ENCODE assay signal across 8 cellular contexts in genomic region chr16:50313596-50314483, GRCh38. TPM values are rescaled to one million over a fixed set of nuclear protein-coding genes. Genes with fewer than 3 reads are reported as not detected.
DNase-seq lines count a peak whose midpoint lies in the region; ATAC-seq and TF ChIP-seq lines count a peak whose summit lies in the region.

No MANE protein-coding gene starts in this region.

- no peak overlapping the region for H3K18ac ChIP-seq in IMR-90 (ENCODE audit: low read depth, low read length)

- no peak overlapping the region for H3K4me3 Mint-ChIP-seq in activated naive CD4-positive, alpha-beta T cell treated with anti-CD3 and anti-CD28 coated beads for 36 hours

- no peak overlapping the region for H4K5ac ChIP-seq in IMR-90 (ENCODE audit: low read depth, low read length)

- no peak overlapping the region for H3K27ac ChIP-seq in IMR-90 (ENCODE audit: insufficient read depth, low read length)

- peak overlapping the region; percentile 79 for H3K27ac Mint-ChIP-seq in activated naive CD4-positive, alpha-beta T cell treated with anti-CD3 and anti-CD28 coated beads for 36 hours

- no TSS peak for BruUV-seq in IMR-90 (replicated peaks; lab: Mats Ljungman, UMichigan)

- H3K4me2 ChIP-seq in IMR-90 (ENCODE audit: low read depth, low read length) = no peak overlapping the region

- H3K23ac ChIP-seq in IMR-90 (ENCODE audit: low read depth, low read length) = no peak overlapping the region

- H3K9me3 ChIP-seq in IMR-90 (ENCODE audit: control insufficient read depth, insufficient read depth, low read length) = no peaks in the 10 kb centered on the region

- intact Hi-C loops in IMR-90 (cut with micrococcal nuclease) = no loop called here
- intact Hi-C loops in activated naive CD4-positive, alpha-beta T cell treated with anti-CD3 and anti-CD28 coated beads for 36 hours (cut with micrococcal nuclease) = no loop called here

- dilution Hi-C loops in IMR-90 (cut with HindIII; ENCODE audit: low sequenced_read_pairs, unreplicated experiment) = no loop called here

- no peak for TF ChIP-seq POLR2A in IMR-90 (IDR thresholded peaks at IDR 0.05; ENCODE audit: low read depth, low read length)

- no peak overlapping the region for H2BK120ac ChIP-seq in IMR-90 (ENCODE audit: low read depth, low read length)

- no peak overlapping the region for H2AFZ ChIP-seq in IMR-90 (replicated peaks; ENCODE audit: low read length, poor library complexity)

- H2AK9ac ChIP-seq in IMR-90 (replicated peaks; ENCODE audit: low read depth, low read length, poor library complexity) = no peak overlapping the region

- ATAC-seq in IMR-90 (ENCODE audit: low read depth) = no peak
- no peak for ATAC-seq in HG03457 (IDR thresholded peaks at IDR 0.05; ENCODE audit: unreplicated experiment)
- ATAC-seq in GM18870 (IDR thresholded peaks at IDR 0.05; ENCODE audit: unreplicated experiment) = no peak

- H3K4me1 ChIP-seq in IMR-90 (ENCODE audit: control insufficient read depth, insufficient read depth, low read length) = peaks cover 3% of the 10 kb centered on the region; the same call in 1 of the 2 replicates

- H3K56ac ChIP-seq in IMR-90 (ENCODE audit: extremely low read depth, insufficient read depth, low read length) = no peak overlapping the region

- H3K9ac ChIP-seq in IMR-90 (ENCODE audit: low read depth, low read length) = no peak overlapping the region

- no peak overlapping the region for H3K14ac ChIP-seq in IMR-90 (replicated peaks; ENCODE audit: low read depth, low read length)

- H3K9me1 ChIP-seq in IMR-90 (ENCODE audit: insufficient read depth, low read length) = no peaks in the 10 kb centered on the region; the same call in 1 of the 2 replicates

- H2BK5ac ChIP-seq in IMR-90 (ENCODE audit: low read depth, low read length, poor library complexity, severe bottlenecking) = no peak overlapping the region

- no peak for TF ChIP-seq CTCF in IMR-90 (conservative IDR thresholded peaks at IDR 0.05; ENCODE audit: low read depth, low read length)

- WGBS in IMR-90 (ENCODE audit: extremely low coverage in 2 of 2, insufficient read length in 1 of 2), 2 experiments = 93% methylated on average over 16 of the region's 31 CpGs; no CpG with 5 or more reads in 1 of the 2 experiments

- H3K9me3 Mint-ChIP-seq in activated naive CD4-positive, alpha-beta T cell treated with anti-CD3 and anti-CD28 coated beads for 36 hours = no peaks in the 10 kb centered on the region

- no peak overlapping the region for H3K4me3 ChIP-seq in IMR-90 (ENCODE audit: insufficient read depth, low read depth, low read length)

- peaks cover 38% of the 10 kb centered on the region for H3K36me3 ChIP-seq in IMR-90 (ENCODE audit: control insufficient read depth, insufficient read depth, low read length)

- H2BK20ac ChIP-seq in IMR-90 (ENCODE audit: low read depth, low read length) = no peak overlapping the region

- H3K27me3 ChIP-seq in IMR-90 (ENCODE audit: control insufficient read depth, insufficient read depth, low read length) = no peaks in the 10 kb centered on the region

- peaks cover 34% of the 10 kb centered on the region for H3K36me3 Mint-ChIP-seq in activated naive CD4-positive, alpha-beta T cell treated with anti-CD3 and anti-CD28 coated beads for 36 hours (ENCODE audit: low read depth)

- in situ Hi-C loops in IMR-90 (cut with MboI; ENCODE audit: low sequenced_read_pairs) = no loop called here

- no peak overlapping the region for H4K91ac ChIP-seq in IMR-90 (ENCODE audit: insufficient read depth, low read depth, low read length)

- no peak overlapping the region for H3K4ac ChIP-seq in IMR-90 (ENCODE audit: low read depth, low read length)

- 0 out of 2 replicates have a peak overlapping the region, but pooled peaks have one; percentile 25 for H2AK5ac ChIP-seq in IMR-90 (ENCODE audit: low read depth, low read length)

- no peak for TF ChIP-seq RAD21 in IMR-90 (IDR thresholded peaks at IDR 0.05; ENCODE audit: low read length)

- POLR2A ChIA-PET in IMR-90 (lab: Charles Lee; ENCODE audit: unreplicated experiment) = no interaction called here

- 0 out of 2 replicates have a peak, but pooled peaks cover 4% of the 10 kb centered on the region for H4K20me1 ChIP-seq in IMR-90 (ENCODE audit: insufficient read depth, low read length)

- no peak overlapping the region for H4K8ac ChIP-seq in IMR-90 (ENCODE audit: low read depth in 2 of 2, low read length in 2 of 2)

- CTCF ChIA-PET in IMR-90 (lab: Yijun Ruan, JAX) = interaction anchor here (0.7 kb wide), 1 partner anchor 13 kb away, joined by 3 read pairs; no protein-coding TSS in a partner anchor
- CTCF ChIA-PET in activated naive CD4-positive, alpha-beta T cell treated with anti-CD3 and anti-CD28 coated beads for 36 hours (lab: Charles Lee) = interaction anchor here (0.8 to 2.6 kb wide), 5 partner anchors 13 to 492 kb away, joined by 3 to 9 read pairs (median 6); no protein-coding TSS in a partner anchor

- H3K79me1 ChIP-seq in IMR-90 (ENCODE audit: low read depth in 1 of 2, low read length in 2 of 2) = no peaks in the 10 kb centered on the region; a peak in 1 of 4 replicates

- no peak overlapping the region for H2BK15ac ChIP-seq in IMR-90 (ENCODE audit: low read depth, low read length)

- H3K27me3 Mint-ChIP-seq in activated naive CD4-positive, alpha-beta T cell treated with anti-CD3 and anti-CD28 coated beads for 36 hours (ENCODE audit: low read depth) = no peaks in the 10 kb centered on the region

- DNase-seq in IMR-90 = peak; percentile 12
- DNase-seq in activated naive CD4-positive, alpha-beta T cell treated with anti-CD3 and anti-CD28 coated beads for 36 hours = peak; percentile 67
- peak; percentile 27 for DNase-seq in iPS-NIHi7 (ENCODE audit: extremely low spot score)
- peak in 2 of 3 experiments; percentile 14 to 33 for DNase-seq in stimulated activated CD4-positive, alpha-beta T cell treated with anti-CD3 and anti-CD28 coated beads, TNF-alpha, amount 100 ng/mL, for 4 hours (ENCODE audit: low read depth in 3 of 3)
- no peak for DNase-seq in NCI-H146 (lab: John Stamatoyannopoulos, UW)
- no peak for DNase-seq in HuH-7.5 (ENCODE audit: low spot score)

- H3K4me1 Mint-ChIP-seq in activated naive CD4-positive, alpha-beta T cell treated with anti-CD3 and anti-CD28 coated beads for 36 hours (ENCODE audit: low read depth) = peaks cover 16% of the 10 kb centered on the region

TF ChIP-seq in IMR-90, 13 proteins besides CTCF, POLR2A, EP300 and RAD21:
- no peak for TF ChIP-seq MAFK (IDR thresholded peaks at IDR 0.05; ENCODE audit: low read depth, low read length)
- TF ChIP-seq RCOR1 (IDR thresholded peaks at IDR 0.05; ENCODE audit: insufficient replicate concordance, low read length) = no peak
- no peak for TF ChIP-seq MAZ (IDR thresholded peaks at IDR 0.05; ENCODE audit: borderline replicate concordance, low read depth, low read length)
- TF ChIP-seq NFE2L2 (IDR thresholded peaks at IDR 0.05; ENCODE audit: low read depth, low read length) = no peak
- TF ChIP-seq SMC3 (IDR thresholded peaks at IDR 0.05; ENCODE audit: low read depth, low read length) = no peak
- TF ChIP-seq BHLHE40 (IDR thresholded peaks at IDR 0.05; ENCODE audit: low read depth, low read length) = no peak
- TF ChIP-seq MXI1 (IDR thresholded peaks at IDR 0.05; ENCODE audit: borderline replicate concordance, low read depth, low read length) = no peak
- no peak for TF ChIP-seq RFX5 (IDR thresholded peaks at IDR 0.05; ENCODE audit: low read depth, low read length)
- TF ChIP-seq, protein P1, sequence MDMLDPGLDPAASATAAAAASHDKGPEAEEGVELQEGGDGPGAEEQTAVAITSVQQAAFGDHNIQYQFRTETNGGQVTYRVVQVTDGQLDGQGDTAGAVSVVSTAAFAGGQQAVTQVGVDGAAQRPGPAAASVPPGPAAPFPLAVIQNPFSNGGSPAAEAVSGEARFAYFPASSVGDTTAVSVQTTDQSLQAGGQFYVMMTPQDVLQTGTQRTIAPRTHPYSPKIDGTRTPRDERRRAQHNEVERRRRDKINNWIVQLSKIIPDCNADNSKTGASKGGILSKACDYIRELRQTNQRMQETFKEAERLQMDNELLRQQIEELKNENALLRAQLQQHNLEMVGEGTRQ (IDR thresholded peaks at IDR 0.05; ENCODE audit: low read depth, low read length) = no peak
- no peak for TF ChIP-seq CHD1 (IDR thresholded peaks at IDR 0.05; ENCODE audit: low read depth, low read length)
- no peak for TF ChIP-seq CEBPB (IDR thresholded peaks at IDR 0.05; ENCODE audit: low read depth, low read length)
- no peak for TF ChIP-seq FOS (IDR thresholded peaks at IDR 0.05; ENCODE audit: low read depth, low read length)
- TF ChIP-seq, protein P2, sequence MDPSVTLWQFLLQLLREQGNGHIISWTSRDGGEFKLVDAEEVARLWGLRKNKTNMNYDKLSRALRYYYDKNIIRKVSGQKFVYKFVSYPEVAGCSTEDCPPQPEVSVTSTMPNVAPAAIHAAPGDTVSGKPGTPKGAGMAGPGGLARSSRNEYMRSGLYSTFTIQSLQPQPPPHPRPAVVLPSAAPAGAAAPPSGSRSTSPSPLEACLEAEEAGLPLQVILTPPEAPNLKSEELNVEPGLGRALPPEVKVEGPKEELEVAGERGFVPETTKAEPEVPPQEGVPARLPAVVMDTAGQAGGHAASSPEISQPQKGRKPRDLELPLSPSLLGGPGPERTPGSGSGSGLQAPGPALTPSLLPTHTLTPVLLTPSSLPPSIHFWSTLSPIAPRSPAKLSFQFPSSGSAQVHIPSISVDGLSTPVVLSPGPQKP (IDR thresholded peaks at IDR 0.05; ENCODE audit: borderline replicate concordance, low read depth, low read length) = no peak

RNA-seq across cellular contexts. Expression of gene ADCY7, which starts 47.5 kb away (rescaled TPM):
- 12.2 and 15.2 TPM in 2 replicates for total RNA-seq in IMR-90 (2012; rRNA removed)
- 16.6 and 17.1 TPM in 2 replicates for polyA plus RNA-seq in IMR-90 (2012; rRNA removed)
- 8.3 and 16.7 TPM in 2 replicates for polyA plus RNA-seq in IMR-90 (2012; cell fraction: cytosol; rRNA removed)
- polyA plus RNA-seq in IMR-90 (2012; cell fraction: nucleus; rRNA removed; ENCODE audit: low replicate concordance) = 29.6 and 55.4 TPM in 2 replicates
- total RNA-seq in activated naive CD4-positive, alpha-beta T cell treated with anti-CD3 and anti-CD28 coated beads for 36 hours = 10 to 100 TPM; 73.4 to 89.6 TPM

RNA-seq across cellular contexts. Expression of gene BRD7, which starts 54.9 kb away (rescaled TPM):
- total RNA-seq in IMR-90 (2012; rRNA removed) = 29.9 and 38.9 TPM in 2 replicates
- polyA plus RNA-seq in IMR-90 (2012; rRNA removed) = 24.8 and 25.1 TPM in 2 replicates
- polyA plus RNA-seq in IMR-90 (2012; cell fraction: cytosol; rRNA removed) = 3.7 and 7.6 TPM in 2 replicates
- polyA plus RNA-seq in IMR-90 (2012; cell fraction: nucleus; rRNA removed; ENCODE audit: low replicate concordance) = 18.0 and 28.0 TPM in 2 replicates
- 100 to 1,000 TPM in 1 of 2 experiments, 10 to 100 TPM in 1; 96.7 to 101 TPM for total RNA-seq in activated naive CD4-positive, alpha-beta T cell treated with anti-CD3 and anti-CD28 coated beads for 36 hours

Comparison
In these comparisons a context has a peak if more than half of its experiments do, and no peak if none do; other contexts are left out.
1. DNase-seq: peak in IMR-90 (single experiment), activated naive CD4-positive, alpha-beta T cell treated with anti-CD3 and anti-CD28 coated beads for 36 hours (single experiment), iPS-NIHi7 (single experiment) and stimulated activated CD4-positive, alpha-beta T cell treated with anti-CD3 and anti-CD28 coated beads, TNF-alpha, amount 100 ng/mL, for 4 hours (2 of 3); none in NCI-H146 (single experiment) and HuH-7.5 (single experiment).